ENCODE assay signal across 1 cellular context in genomic region chr6:2245954-2246863, GRCh38.
A peak's percentile ranks its signal among the peaks of the same experiment; 100 is the strongest.
TF ChIP-seq lines count a peak whose summit lies in the region.

No MANE protein-coding gene starts in this region.

TF ChIP-seq in HepG2, 621 proteins besides CTCF, POLR2A, EP300 and RAD21 (continued from another document):
- TF ChIP-seq ZNF362 (CRISPR knock-in tag; IDR thresholded peaks at IDR 0.05; ENCODE audit: borderline replicate concordance) (no peak; the same call in 1 of the 2 replicates), WIZ (CRISPR knock-in tag; IDR thresholded peaks at IDR 0.05) (0 out of 2 replicates have a peak, but pooled peaks have one; percentile 80), ZKSCAN5 (CRISPR knock-in tag; IDR thresholded peaks at IDR 0.05) (0 out of 2 replicates have a peak, but pooled peaks have one; percentile 57), ZNF337 (CRISPR knock-in tag; IDR thresholded peaks at IDR 0.05; ENCODE audit: borderline replicate concordance, low read depth) (peak; percentile 57; the same call in 1 of the 2 replicates), NR1H2 (CRISPR knock-in tag; IDR thresholded peaks at IDR 0.05; ENCODE audit: borderline replicate concordance, low read depth) (no peak), THAP7 (CRISPR knock-in tag; IDR thresholded peaks at IDR 0.05) (peak; percentile 83; the same call in 1 of the 2 replicates), DNMT3B (CRISPR knock-in tag; conservative IDR thresholded peaks at IDR 0.05) (no peak), ETV5 (CRISPR knock-in tag; IDR thresholded peaks at IDR 0.05; ENCODE audit: borderline replicate concordance) (peak; percentile 93; the same call in 1 of the 2 replicates), ZNF563 (CRISPR knock-in tag; IDR thresholded peaks at IDR 0.05) (no peak), THAP11 (CRISPR knock-in tag; IDR thresholded peaks at IDR 0.05) (peak; percentile 61), HNRNPH1 (optimal IDR thresholded peaks at IDR 0.05; ENCODE audit: low read depth, low read length) (no peak), YY1 (IDR thresholded peaks at IDR 0.05; ENCODE audit: insufficient read depth, insufficient replicate concordance, low read depth, low read length) (peak; percentile 72), PCBP1 (IDR thresholded peaks at IDR 0.05; ENCODE audit: borderline replicate concordance, low read depth, low read length) (no peak), KAT2B (IDR thresholded peaks at IDR 0.05; ENCODE audit: borderline replicate concordance, low read depth, low read length) (no peak), ZNF770 (CRISPR knock-in tag; IDR thresholded peaks at IDR 0.05) (no peak), POGK (CRISPR knock-in tag; conservative IDR thresholded peaks at IDR 0.05) (peak; percentile 73), ZMYM2 (CRISPR knock-in tag; IDR thresholded peaks at IDR 0.05) (no peak; the same call in 1 of the 2 replicates), ZNF564 (CRISPR knock-in tag; IDR thresholded peaks at IDR 0.05) (peak; percentile 70; the same call in 1 of the 2 replicates), CSRNP2 (CRISPR knock-in tag; conservative IDR thresholded peaks at IDR 0.05; ENCODE audit: low read depth) (no peak)
